ENCODE assay signal across 1 cellular context in the genomic region with DNA sequence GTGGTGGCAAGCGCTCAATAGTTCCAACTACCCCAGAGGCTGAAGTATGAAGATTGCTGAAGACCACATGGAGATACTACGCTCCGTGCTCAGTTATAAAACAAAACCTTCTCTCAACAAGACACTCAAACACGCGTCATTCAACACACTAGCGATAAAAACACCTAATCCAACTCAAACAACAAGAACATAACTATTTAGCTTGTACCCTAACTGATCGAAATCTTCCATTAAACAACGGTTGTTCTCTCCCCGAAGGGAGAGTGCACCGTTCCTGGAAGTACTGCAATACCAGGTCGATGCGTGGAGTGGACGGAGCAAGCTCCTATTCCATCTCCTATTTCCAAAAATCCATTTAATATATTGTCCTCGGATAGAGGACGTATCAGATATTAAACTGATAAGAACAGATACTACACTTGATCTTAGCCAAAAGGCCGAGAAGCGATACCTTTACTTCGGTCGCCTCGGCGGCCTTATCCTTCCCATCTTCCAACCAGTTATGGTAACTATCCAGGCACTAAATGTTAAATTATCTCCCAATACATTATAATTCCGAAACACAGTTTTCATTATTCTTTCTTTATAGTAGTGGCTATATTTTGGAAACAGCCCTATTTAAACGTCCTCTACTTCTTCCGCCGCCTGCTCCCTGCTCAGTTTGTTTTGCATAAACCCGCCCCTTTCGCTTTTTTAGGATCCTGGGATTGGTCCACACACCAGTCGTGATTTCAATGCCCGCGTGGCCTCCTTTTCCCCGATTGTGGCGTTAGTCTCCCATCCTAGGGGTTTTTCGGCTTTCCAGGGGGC.
TF ChIP-seq lines count a peak whose summit lies in the region.

No MANE protein-coding gene starts in this region.

TF ChIP-seq in HepG2, 621 proteins besides CTCF, POLR2A, EP300 and RAD21 (continued from another document and continues in another):
- TF ChIP-seq, protein P1, sequence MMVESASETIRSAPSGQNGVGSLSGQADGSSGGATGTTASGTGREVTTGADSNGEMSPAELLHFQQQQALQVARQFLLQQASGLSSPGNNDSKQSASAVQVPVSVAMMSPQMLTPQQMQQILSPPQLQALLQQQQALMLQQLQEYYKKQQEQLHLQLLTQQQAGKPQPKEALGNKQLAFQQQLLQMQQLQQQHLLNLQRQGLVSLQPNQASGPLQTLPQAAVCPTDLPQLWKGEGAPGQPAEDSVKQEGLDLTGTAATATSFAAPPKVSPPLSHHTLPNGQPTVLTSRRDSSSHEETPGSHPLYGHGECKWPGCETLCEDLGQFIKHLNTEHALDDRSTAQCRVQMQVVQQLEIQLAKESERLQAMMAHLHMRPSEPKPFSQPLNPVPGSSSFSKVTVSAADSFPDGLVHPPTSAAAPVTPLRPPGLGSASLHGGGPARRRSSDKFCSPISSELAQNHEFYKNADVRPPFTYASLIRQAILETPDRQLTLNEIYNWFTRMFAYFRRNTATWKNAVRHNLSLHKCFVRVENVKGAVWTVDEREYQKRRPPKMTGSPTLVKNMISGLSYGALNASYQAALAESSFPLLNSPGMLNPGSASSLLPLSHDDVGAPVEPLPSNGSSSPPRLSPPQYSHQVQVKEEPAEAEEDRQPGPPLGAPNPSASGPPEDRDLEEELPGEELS (CRISPR knock-in tag; IDR thresholded peaks at IDR 0.05) = peak; percentile 75
- TF ChIP-seq IRF2 (CRISPR knock-in tag; IDR thresholded peaks at IDR 0.05) (peak; percentile 99), TBX2 (CRISPR knock-in tag; IDR thresholded peaks at IDR 0.05; ENCODE audit: borderline replicate concordance) (no peak; the same call in 1 of the 2 replicates), ZSCAN30 (CRISPR knock-in tag; IDR thresholded peaks at IDR 0.05) (peak; percentile 25; the same call in 1 of the 2 replicates), JDP2 (CRISPR knock-in tag; IDR thresholded peaks at IDR 0.05; ENCODE audit: borderline replicate concordance) (peak; percentile 96), KLF6 (CRISPR knock-in tag; IDR thresholded peaks at IDR 0.05) (peak; percentile 99), NR2F2 (IDR thresholded peaks at IDR 0.05; ENCODE audit: borderline replicate concordance, low read depth) (peak; percentile 94), SRSF4 (IDR thresholded peaks at IDR 0.05; ENCODE audit: low read depth, low read length, poor library complexity, severe bottlenecking) (no peak), ZNF124 (CRISPR knock-in tag; IDR thresholded peaks at IDR 0.05) (peak; percentile 98; the same call in 1 of the 2 replicates), ZNF160 (CRISPR knock-in tag; IDR thresholded peaks at IDR 0.05) (peak; percentile 95; the same call in 1 of the 2 replicates), ZSCAN9 (CRISPR knock-in tag; IDR thresholded peaks at IDR 0.05; ENCODE audit: borderline replicate concordance) (peak; percentile 99), SALL2 (CRISPR knock-in tag; IDR thresholded peaks at IDR 0.05) (no peak; the same call in none of the 2 replicates), SP1 (IDR thresholded peaks at IDR 0.05) (no peak), SP1 (CRISPR knock-in tag; IDR thresholded peaks at IDR 0.05) (peak; percentile 76; the same call in 1 of the 2 replicates), PHF21A (CRISPR knock-in tag; IDR thresholded peaks at IDR 0.05) (peak; percentile 73), GABPA (IDR thresholded peaks at IDR 0.05; ENCODE audit: low read depth, low read length) (no peak), GABPA (CRISPR knock-in tag; IDR thresholded peaks at IDR 0.05; ENCODE audit: low read depth) (peak; percentile 70), RORA (CRISPR knock-in tag; IDR thresholded peaks at IDR 0.05) (no peak), ZSCAN25 (CRISPR knock-in tag; IDR thresholded peaks at IDR 0.05) (peak; percentile 57; the same call in 1 of the 2 replicates), ZBTB3 (CRISPR knock-in tag; IDR thresholded peaks at IDR 0.05; ENCODE audit: borderline replicate concordance, low read depth) (0 out of 2 replicates have a peak, but pooled peaks have one; percentile 43), ZNF256 (CRISPR knock-in tag; conservative IDR thresholded peaks at IDR 0.05) (peak; percentile 89; the same call in 1 of the 2 replicates), ZFP36L2 (CRISPR knock-in tag; IDR thresholded peaks at IDR 0.05) (peak; percentile 96; the same call in 1 of the 2 replicates), ATM (IDR thresholded peaks at IDR 0.05; ENCODE audit: borderline replicate concordance) (0 out of 2 replicates have a peak, but pooled peaks have one; percentile 56), ZNF232 (CRISPR knock-in tag; IDR thresholded peaks at IDR 0.05; ENCODE audit: borderline replicate concordance) (peak; percentile 93), ZNF225 (CRISPR knock-in tag; IDR thresholded peaks at IDR 0.05) (no peak), ZFP41 (CRISPR knock-in tag; IDR thresholded peaks at IDR 0.05; ENCODE audit: borderline replicate concordance) (no peak), ZNF282 (IDR thresholded peaks at IDR 0.05; ENCODE audit: partially characterized antibody) (no peak), ZBTB1 (CRISPR knock-in tag; IDR thresholded peaks at IDR 0.05; ENCODE audit: borderline replicate concordance) (no peak; the same call in 1 of the 2 replicates), ZNF234 (CRISPR knock-in tag; conservative IDR thresholded peaks at IDR 0.05) (peak; percentile 52; the same call in 1 of the 2 replicates)
- TF ChIP-seq, protein P2, sequence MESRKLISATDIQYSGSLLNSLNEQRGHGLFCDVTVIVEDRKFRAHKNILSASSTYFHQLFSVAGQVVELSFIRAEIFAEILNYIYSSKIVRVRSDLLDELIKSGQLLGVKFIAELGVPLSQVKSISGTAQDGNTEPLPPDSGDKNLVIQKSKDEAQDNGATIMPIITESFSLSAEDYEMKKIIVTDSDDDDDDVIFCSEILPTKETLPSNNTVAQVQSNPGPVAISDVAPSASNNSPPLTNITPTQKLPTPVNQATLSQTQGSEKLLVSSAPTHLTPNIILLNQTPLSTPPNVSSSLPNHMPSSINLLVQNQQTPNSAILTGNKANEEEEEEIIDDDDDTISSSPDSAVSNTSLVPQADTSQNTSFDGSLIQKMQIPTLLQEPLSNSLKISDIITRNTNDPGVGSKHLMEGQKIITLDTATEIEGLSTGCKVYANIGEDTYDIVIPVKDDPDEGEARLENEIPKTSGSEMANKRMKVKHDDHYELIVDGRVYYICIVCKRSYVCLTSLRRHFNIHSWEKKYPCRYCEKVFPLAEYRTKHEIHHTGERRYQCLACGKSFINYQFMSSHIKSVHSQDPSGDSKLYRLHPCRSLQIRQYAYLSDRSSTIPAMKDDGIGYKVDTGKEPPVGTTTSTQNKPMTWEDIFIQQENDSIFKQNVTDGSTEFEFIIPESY (CRISPR knock-in tag; IDR thresholded peaks at IDR 0.05) = peak; percentile 66
- TF ChIP-seq, protein P3, sequence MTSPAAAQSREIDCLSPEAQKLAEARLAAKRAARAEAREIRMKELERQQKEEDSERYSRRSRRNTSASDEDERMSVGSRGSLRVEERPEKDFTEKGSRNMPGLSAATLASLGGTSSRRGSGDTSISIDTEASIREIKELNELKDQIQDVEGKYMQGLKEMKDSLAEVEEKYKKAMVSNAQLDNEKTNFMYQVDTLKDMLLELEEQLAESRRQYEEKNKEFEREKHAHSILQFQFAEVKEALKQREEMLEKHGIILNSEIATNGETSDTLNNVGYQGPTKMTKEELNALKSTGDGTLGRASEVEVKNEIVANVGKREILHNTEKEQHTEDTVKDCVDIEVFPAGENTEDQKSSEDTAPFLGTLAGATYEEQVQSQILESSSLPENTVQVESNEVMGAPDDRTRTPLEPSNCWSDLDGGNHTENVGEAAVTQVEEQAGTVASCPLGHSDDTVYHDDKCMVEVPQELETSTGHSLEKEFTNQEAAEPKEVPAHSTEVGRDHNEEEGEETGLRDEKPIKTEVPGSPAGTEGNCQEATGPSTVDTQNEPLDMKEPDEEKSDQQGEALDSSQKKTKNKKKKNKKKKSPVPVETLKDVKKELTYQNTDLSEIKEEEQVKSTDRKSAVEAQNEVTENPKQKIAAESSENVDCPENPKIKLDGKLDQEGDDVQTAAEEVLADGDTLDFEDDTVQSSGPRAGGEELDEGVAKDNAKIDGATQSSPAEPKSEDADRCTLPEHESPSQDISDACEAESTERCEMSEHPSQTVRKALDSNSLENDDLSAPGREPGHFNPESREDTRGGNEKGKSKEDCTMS (CRISPR knock-in tag; conservative IDR thresholded peaks at IDR 0.05) = peak; percentile 94; the same call in 1 of the 2 replicates
- TF ChIP-seq, protein P4, sequence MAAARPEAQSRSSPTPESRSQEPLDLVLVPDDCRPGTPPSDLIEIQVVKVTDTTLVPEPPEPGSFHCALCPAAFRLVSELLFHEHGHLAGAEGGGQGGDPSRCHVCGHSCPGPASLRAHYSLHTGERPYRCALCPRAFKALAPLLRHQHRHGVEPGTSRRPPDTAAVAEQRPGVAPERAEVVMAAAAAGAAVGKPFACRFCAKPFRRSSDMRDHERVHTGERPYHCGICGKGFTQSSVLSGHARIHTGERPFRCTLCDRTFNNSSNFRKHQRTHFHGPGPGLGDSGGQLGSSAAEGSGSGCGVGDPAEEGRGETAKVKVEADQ (CRISPR knock-in tag; IDR thresholded peaks at IDR 0.05; ENCODE audit: borderline replicate concordance) = no peak; the same call in 1 of the 2 replicates
- TF ChIP-seq, protein P5, sequence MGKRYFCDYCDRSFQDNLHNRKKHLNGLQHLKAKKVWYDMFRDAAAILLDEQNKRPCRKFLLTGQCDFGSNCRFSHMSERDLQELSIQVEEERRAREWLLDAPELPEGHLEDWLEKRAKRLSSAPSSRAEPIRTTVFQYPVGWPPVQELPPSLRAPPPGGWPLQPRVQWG (CRISPR knock-in tag; IDR thresholded peaks at IDR 0.05; ENCODE audit: borderline replicate concordance, low read depth) = no peak
- TF ChIP-seq, protein P6, sequence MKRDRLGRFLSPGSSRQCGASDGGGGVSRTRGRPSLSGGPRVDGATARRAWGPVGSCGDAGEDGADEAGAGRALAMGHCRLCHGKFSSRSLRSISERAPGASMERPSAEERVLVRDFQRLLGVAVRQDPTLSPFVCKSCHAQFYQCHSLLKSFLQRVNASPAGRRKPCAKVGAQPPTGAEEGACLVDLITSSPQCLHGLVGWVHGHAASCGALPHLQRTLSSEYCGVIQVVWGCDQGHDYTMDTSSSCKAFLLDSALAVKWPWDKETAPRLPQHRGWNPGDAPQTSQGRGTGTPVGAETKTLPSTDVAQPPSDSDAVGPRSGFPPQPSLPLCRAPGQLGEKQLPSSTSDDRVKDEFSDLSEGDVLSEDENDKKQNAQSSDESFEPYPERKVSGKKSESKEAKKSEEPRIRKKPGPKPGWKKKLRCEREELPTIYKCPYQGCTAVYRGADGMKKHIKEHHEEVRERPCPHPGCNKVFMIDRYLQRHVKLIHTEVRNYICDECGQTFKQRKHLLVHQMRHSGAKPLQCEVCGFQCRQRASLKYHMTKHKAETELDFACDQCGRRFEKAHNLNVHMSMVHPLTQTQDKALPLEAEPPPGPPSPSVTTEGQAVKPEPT (CRISPR knock-in tag; IDR thresholded peaks at IDR 0.05; ENCODE audit: low read depth) = peak; percentile 29; the same call in 1 of the 2 replicates
- TF ChIP-seq, protein P7, sequence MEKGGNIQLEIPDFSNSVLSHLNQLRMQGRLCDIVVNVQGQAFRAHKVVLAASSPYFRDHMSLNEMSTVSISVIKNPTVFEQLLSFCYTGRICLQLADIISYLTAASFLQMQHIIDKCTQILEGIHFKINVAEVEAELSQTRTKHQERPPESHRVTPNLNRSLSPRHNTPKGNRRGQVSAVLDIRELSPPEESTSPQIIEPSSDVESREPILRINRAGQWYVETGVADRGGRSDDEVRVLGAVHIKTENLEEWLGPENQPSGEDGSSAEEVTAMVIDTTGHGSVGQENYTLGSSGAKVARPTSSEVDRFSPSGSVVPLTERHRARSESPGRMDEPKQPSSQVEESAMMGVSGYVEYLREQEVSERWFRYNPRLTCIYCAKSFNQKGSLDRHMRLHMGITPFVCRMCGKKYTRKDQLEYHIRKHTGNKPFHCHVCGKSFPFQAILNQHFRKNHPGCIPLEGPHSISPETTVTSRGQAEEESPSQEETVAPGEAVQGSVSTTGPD (CRISPR knock-in tag; IDR thresholded peaks at IDR 0.05) = no peak
- TF ChIP-seq, protein P8, sequence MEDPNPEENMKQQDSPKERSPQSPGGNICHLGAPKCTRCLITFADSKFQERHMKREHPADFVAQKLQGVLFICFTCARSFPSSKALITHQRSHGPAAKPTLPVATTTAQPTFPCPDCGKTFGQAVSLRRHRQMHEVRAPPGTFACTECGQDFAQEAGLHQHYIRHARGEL (CRISPR knock-in tag; IDR thresholded peaks at IDR 0.05) = no peak
- TF ChIP-seq, protein P9, sequence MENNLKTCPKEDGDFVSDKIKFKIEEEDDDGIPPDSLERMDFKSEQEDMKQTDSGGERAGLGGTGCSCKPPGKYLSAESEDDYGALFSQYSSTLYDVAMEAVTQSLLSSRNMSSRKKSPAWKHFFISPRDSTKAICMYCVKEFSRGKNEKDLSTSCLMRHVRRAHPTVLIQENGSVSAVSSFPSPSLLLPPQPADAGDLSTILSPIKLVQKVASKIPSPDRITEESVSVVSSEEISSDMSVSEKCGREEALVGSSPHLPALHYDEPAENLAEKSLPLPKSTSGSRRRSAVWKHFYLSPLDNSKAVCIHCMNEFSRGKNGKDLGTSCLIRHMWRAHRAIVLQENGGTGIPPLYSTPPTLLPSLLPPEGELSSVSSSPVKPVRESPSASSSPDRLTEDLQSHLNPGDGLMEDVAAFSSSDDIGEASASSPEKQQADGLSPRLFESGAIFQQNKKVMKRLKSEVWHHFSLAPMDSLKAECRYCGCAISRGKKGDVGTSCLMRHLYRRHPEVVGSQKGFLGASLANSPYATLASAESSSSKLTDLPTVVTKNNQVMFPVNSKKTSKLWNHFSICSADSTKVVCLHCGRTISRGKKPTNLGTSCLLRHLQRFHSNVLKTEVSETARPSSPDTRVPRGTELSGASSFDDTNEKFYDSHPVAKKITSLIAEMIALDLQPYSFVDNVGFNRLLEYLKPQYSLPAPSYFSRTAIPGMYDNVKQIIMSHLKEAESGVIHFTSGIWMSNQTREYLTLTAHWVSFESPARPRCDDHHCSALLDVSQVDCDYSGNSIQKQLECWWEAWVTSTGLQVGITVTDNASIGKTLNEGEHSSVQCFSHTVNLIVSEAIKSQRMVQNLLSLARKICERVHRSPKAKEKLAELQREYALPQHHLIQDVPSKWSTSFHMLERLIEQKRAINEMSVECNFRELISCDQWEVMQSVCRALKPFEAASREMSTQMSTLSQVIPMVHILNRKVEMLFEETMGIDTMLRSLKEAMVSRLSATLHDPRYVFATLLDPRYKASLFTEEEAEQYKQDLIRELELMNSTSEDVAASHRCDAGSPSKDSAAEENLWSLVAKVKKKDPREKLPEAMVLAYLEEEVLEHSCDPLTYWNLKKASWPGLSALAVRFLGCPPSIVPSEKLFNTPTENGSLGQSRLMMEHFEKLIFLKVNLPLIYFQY (CRISPR knock-in tag; IDR thresholded peaks at IDR 0.05; ENCODE audit: borderline replicate concordance) = peak; percentile 79
